7 cellular contexts compared by ENCODE assay signal in the genomic region with DNA sequence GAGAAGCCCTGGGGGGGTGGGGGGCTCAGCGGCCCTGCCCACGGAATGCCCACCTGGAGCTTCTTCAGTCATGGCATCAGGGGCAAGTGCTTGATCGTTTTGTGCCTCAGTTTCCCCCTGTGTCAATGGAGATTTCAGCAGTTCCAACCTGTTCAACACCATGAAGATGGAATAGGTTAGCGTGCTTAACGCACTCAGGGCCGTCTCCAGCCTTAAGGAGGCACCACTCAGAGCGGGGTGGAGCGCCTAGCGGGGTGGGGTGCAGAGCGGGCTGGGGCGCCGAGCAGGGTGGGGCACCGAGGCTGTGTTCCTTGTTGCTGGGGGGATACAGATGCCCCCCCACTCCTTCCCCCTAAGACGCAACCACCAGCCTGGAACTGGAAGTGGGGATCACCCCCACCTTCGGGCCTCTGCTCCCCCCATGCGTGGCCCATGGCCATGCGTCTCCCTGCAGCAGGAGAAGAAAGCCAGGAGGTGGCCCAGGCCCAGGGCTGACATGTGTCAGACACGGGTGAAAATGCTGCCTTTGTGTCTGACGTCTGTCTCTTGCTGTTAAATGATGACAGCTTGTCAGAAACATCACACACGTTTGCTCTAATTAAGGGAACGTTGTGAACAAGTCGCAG.
DNase-seq lines count a peak whose midpoint lies in the region; ATAC-seq, FAIRE-seq and TF ChIP-seq lines count a peak whose summit lies in the region.
"Not testable (repeated sequence)": the region's sequence is repeated elsewhere in the genome, so short reads cannot be mapped to it uniquely, and the experiment has no call there.

No MANE protein-coding gene starts in this region.

- DNase-seq in RWPE2 (ENCODE audit: low spot score) = peak; percentile 21
- DNase-seq in Right ventricle myocardium superior = peak; percentile 43
- not testable (repeated sequence) for DNase-seq in left ventricle myocardium superior; left colon; urothelium cell line (ENCODE audit: low spot score)
- DNase-seq in posterior vena cava (ENCODE audit: low spot score) = peak; percentile 55

- not testable (repeated sequence) for H3K36me3 ChIP-seq in RWPE2 (ENCODE audit: low read depth)

- not testable (repeated sequence) for H3K27ac ChIP-seq in RWPE2 (ENCODE audit: poor library complexity, severe bottlenecking)

- FAIRE-seq in urothelium cell line (lab: Jason Lieb, UNC) = peak; percentile 44

- H3K9me3 Mint-ChIP-seq in brain = peaks cover 5 to 18% (median 16%) of the 10 kb centered on the region in 5 experiments

- ATAC-seq in RWPE2 (ENCODE audit: low read depth); Right ventricle myocardium superior (ENCODE audit: poor library complexity): not testable (repeated sequence)
- peak; percentile 5 for ATAC-seq in left ventricle myocardium superior
- peak; percentile 17 for ATAC-seq in left colon

- not testable (repeated sequence) for H3K9me3 ChIP-seq in RWPE2 (ENCODE audit: severe bottlenecking)

- not testable (repeated sequence) for H3K4me1 ChIP-seq in RWPE2 (ENCODE audit: insufficient read depth, poor library complexity, severe bottlenecking)

- intact Hi-C loops in Right ventricle myocardium superior (cut with DNase I); left ventricle myocardium superior (cut with micrococcal nuclease); left colon (cut with DNase I, micrococcal nuclease); posterior vena cava (cut with DNase I): not testable (repeated sequence)

- not testable (repeated sequence) for H3K36me3 Mint-ChIP-seq in brain

- H3K4me3 ChIP-seq in RWPE2 (ENCODE audit: severe bottlenecking) = not testable (repeated sequence)

- TF ChIP-seq CTCF in RWPE2 (IDR thresholded peaks at IDR 0.05; ENCODE audit: poor library complexity, severe bottlenecking); brain (conservative IDR thresholded peaks at IDR 0.05): not testable (repeated sequence)

- H3K27me3 ChIP-seq in RWPE2 (ENCODE audit: insufficient read depth, poor library complexity, severe bottlenecking) = not testable (repeated sequence)

- peaks cover 12% of the 10 kb centered on the region for H3K4me1 Mint-ChIP-seq in brain

- peak overlapping the region in 3 of 5 experiments; percentile 43 to 82 (median 60) for H3K27ac Mint-ChIP-seq in brain

- H3K27me3 Mint-ChIP-seq in brain = not testable (repeated sequence)

- H3K4me3 Mint-ChIP-seq in brain = not testable (repeated sequence)
